In genomic region chr12:95385246-95385645, GRCh38 we compare ENCODE assay signal across 9 cellular contexts.
DNase-seq lines count a peak whose midpoint lies in the region; ATAC-seq and TF ChIP-seq lines count a peak whose summit lies in the region.
"Had no signal": no experiment of that assay in that cellular context is flagged by ENCODE, and none has a peak within 500 bp of the region (broad histone marks: within the 10 kb centered on the region; RNA-seq: fewer than 3 reads in every experiment).

No MANE protein-coding gene starts in this region.

- no peaks in the 10 kb centered on the region for H4K20me1 ChIP-seq in smooth muscle cell (ENCODE audit: low read depth)

- TF ChIP-seq CTCF in thoracic aorta (IDR thresholded peaks at IDR 0.05) (peak; percentile 35), smooth muscle cell (IDR thresholded peaks at IDR 0.05; ENCODE audit: borderline replicate concordance, insufficient read depth, poor library complexity, severe bottlenecking) (no peak)

- H3K4me2 ChIP-seq in smooth muscle cell, result no peak overlapping the region

- DNase-seq in LHCN-M2 (ENCODE audit: low read depth), result peak; percentile 95
- peak; percentile 1 to 73 for DNase-seq in cerebellar nuclear complex (lab: John Stamatoyannopoulos, UW)
- DNase-seq in thoracic aorta (ENCODE audit: low spot score), result peak; percentile 8
- no peak for DNase-seq in NCI-H1092 treated with DMSO at 0.1 percent for 48 hours (lab: John Stamatoyannopoulos, UW)
- no peak for DNase-seq in T-helper 17 cell
- DNase-seq in smooth muscle cell (lab: John Stamatoyannopoulos, UW; ENCODE audit: unreplicated experiment), result no peak
- DNase-seq: NCI-H2171 had no signal

- H3K27me3 ChIP-seq in layer of hippocampus (ENCODE audit: control insufficient read depth, insufficient read depth, low read length), result no peaks in the 10 kb centered on the region
- H3K27me3 ChIP-seq in thoracic aorta (replicated peaks; ENCODE audit: insufficient read depth), result no peaks in the 10 kb centered on the region
- H3K27me3 ChIP-seq in smooth muscle cell (ENCODE audit: low read depth), result no peaks in the 10 kb centered on the region

- no peak overlapping the region for H3K27ac Mint-ChIP-seq in T-helper 17 cell

- peaks cover 18% of the 10 kb centered on the region for H3K27me3 Mint-ChIP-seq in T-helper 17 cell

- peak overlapping the region; percentile 69 for H3K27ac ChIP-seq in layer of hippocampus (ENCODE audit: low read depth, low read length)
- H3K27ac ChIP-seq in thoracic aorta, result peak overlapping the region; percentile 92 to 98
- H3K27ac ChIP-seq in smooth muscle cell (ENCODE audit: low read depth), result no peak overlapping the region

- no peak overlapping the region for H3K9ac ChIP-seq in smooth muscle cell (ENCODE audit: low read depth)

- H3K4me3 Mint-ChIP-seq in T-helper 17 cell, result no peak overlapping the region

- H3K9me3 ChIP-seq in thoracic aorta (no peaks in the 10 kb centered on the region), T-helper 17 cell (ENCODE audit: control insufficient read depth, low read length, poor library complexity, severe bottlenecking) (no peaks in the 10 kb centered on the region), smooth muscle cell (replicated peaks; ENCODE audit: low read depth) (no peaks in the 10 kb centered on the region)

- H2AFZ ChIP-seq in smooth muscle cell (ENCODE audit: low read depth), result no peak overlapping the region

- no peaks in the 10 kb centered on the region for H3K79me2 ChIP-seq in smooth muscle cell (ENCODE audit: low read depth)

- no peaks in the 10 kb centered on the region for H3F3A ChIP-seq in smooth muscle cell (ENCODE audit: low read depth)

- H3K4me3 ChIP-seq in thoracic aorta, result peak overlapping the region; percentile 80
- no peak overlapping the region for H3K4me3 ChIP-seq in smooth muscle cell

- 92% methylated on average over 7 of the region's 7 CpGs for WGBS in smooth muscle cell (ENCODE audit: low lambda C conversion rate)

- ATAC-seq in thoracic aorta (ENCODE audit: insufficient number of reproducible peaks, low FRiP score, low read depth) (peak; percentile 68), T-helper 17 cell (no peak), HG03095 (IDR thresholded peaks at IDR 0.05; ENCODE audit: unreplicated experiment) (no peak)

- peaks cover 13 to 41% of the 10 kb centered on the region in 2 donors for H3K4me1 ChIP-seq in thoracic aorta (ENCODE audit: control insufficient read depth in 1 of 2, low read depth in 2 of 2)
- H3K4me1 ChIP-seq in smooth muscle cell (ENCODE audit: low read depth), result no peaks in the 10 kb centered on the region

- H3K36me3 Mint-ChIP-seq in T-helper 17 cell (ENCODE audit: low read depth), result no peaks in the 10 kb centered on the region

- H3K36me3 ChIP-seq in thoracic aorta, result no peaks in the 10 kb centered on the region
- H3K36me3 ChIP-seq in smooth muscle cell (ENCODE audit: low read depth), result no peaks in the 10 kb centered on the region

- H3K4me1 Mint-ChIP-seq in T-helper 17 cell, result no peaks in the 10 kb centered on the region

Comparison
In these comparisons a context has a peak if more than half of its experiments do, and no peak if none do; other contexts are left out.
1. DNase-seq: peak in LHCN-M2 (single experiment), cerebellar nuclear complex (2 of 2) and thoracic aorta (single experiment); none in NCI-H1092 treated with DMSO at 0.1 percent for 48 hours (single experiment), T-helper 17 cell (0 of 3) and smooth muscle cell (single experiment).